Comparison of ENCODE assay signal across 1 cellular context in the genomic region with DNA sequence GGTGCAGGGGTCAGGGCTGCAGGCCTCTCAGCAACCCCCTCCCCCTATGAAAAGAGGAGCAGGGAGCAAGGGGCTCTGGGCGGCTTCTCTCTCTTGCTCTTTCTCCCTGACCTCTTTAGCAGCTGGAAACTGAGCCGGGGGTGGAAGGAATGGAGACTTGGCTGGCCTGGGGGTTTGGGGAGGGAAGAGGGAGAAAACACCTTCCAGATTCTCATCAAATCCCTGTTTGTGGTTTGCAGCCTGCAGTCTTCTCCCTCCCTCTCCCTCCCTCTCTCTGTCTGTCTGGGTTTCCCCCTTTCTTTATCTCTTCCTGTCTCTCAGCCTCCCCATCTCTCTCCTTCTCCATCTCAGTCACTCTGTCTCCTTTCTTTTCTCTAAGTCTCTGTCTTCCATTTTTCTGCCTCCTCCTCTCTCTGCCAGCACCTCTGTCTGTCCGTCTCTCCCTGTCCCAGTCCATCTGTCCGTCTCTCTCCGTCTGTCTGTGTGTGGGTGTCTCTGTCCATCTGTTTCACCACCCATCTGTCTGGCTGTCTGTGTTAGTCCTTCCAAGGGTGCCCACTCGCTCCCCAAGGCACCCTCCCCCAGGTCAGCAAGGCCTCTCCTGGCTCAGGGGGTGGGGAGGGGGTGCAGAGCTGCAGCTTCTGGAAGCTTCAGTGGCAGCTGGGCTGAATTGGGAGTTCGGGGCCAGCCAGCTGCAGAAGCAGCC.
TF ChIP-seq lines count a peak whose summit lies in the region.

No MANE protein-coding gene starts in this region.

TF ChIP-seq in WTC11, 78 proteins besides CTCF, POLR2A, EP300 and RAD21 (continued from another document):
- TF ChIP-seq TP53 (CRISPR knock-in tag; IDR thresholded peaks at IDR 0.05) (no peak), ZNF423 (CRISPR knock-in tag; IDR thresholded peaks at IDR 0.05) (no peak), NFYB (CRISPR knock-in tag; conservative IDR thresholded peaks at IDR 0.05; ENCODE audit: low read depth) (no peak), ATF1 (CRISPR knock-in tag; IDR thresholded peaks at IDR 0.05) (no peak)
